22 cellular contexts compared by ENCODE assay signal in the genomic region with DNA sequence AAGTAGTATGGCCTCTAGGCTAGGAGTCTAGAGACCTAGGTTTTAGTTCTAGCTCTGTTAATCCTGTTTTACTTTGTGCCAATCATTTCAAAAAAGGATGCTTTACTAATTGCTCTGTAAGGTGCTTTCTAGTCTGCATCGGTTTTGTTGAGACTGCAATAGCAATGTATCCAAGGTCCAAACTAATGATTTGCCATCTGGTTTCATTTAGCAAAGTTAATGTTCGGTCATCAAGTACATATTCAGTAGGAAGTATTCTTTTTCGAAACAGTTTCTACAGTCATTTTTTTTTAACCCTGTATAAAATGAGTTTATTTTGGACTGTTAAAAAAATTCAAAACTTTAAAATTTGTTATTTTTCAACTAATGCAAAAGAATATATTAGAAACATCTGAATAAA. TPM values are rescaled to one million over a fixed set of nuclear protein-coding genes. Genes with fewer than 3 reads are reported as not detected.
DNase-seq lines count a peak whose midpoint lies in the region; ATAC-seq, FAIRE-seq and TF ChIP-seq lines count a peak whose summit lies in the region.
"Had no signal": no experiment of that assay in that cellular context is flagged by ENCODE, and none has a peak within 500 bp of the region (broad histone marks: within the 10 kb centered on the region; RNA-seq: fewer than 3 reads in every experiment).

No MANE protein-coding gene starts in this region.

- H3K9me3 ChIP-seq in SK-N-SH = no peaks in the 10 kb centered on the region
- no peaks in the 10 kb centered on the region for H3K9me3 ChIP-seq in Peyer's patch
- H3K9me3 ChIP-seq in transverse colon = no peaks in the 10 kb centered on the region
- H3K9me3 ChIP-seq: HAP-1 had no signal

- H3K27ac Mint-ChIP-seq in mesothelial cell of epicardium = no peak overlapping the region
- H3K27ac Mint-ChIP-seq: B cell had no signal

- FAIRE-seq in islet of Langerhans (lab: Jason Lieb, UNC) = peak; percentile 94
- FAIRE-seq: D721Med, G401.6, GM19239, H1 had no signal

- H3K4me1 ChIP-seq in SK-N-SH (ENCODE audit: control insufficient read depth in 1 of 2, insufficient read depth in 2 of 2, low read depth in 1 of 2, low read length in 1 of 2) (peaks cover 0 to 3% of the 10 kb centered on the region in 2 experiments; a peak in 1 of 4 replicates), Peyer's patch (peaks cover 0 to 19% (median 5%) of the 10 kb centered on the region in 4 donors), transverse colon (peaks cover 0 to 25% (median 10%) of the 10 kb centered on the region in 4 donors)

- H3K4me1 Mint-ChIP-seq in mesothelial cell of epicardium = peaks cover 3% of the 10 kb centered on the region

- H3K27ac ChIP-seq in SK-N-SH (ENCODE audit: low read depth in 2 of 2, low read length in 1 of 2) (no peak overlapping the region), Peyer's patch (no peak overlapping the region), transverse colon (no peak overlapping the region)
- H3K27ac ChIP-seq: 22Rv1 had no signal

- H3K27me3 ChIP-seq in SK-N-SH (ENCODE audit: insufficient read depth) (no peaks in the 10 kb centered on the region), Peyer's patch (no peaks in the 10 kb centered on the region), transverse colon (no peaks in the 10 kb centered on the region)

- TF ChIP-seq RAD21 in SK-N-SH (IDR thresholded peaks at IDR 0.05; ENCODE audit: low read length) = no peak

- H3K9ac ChIP-seq in SK-N-SH = no peak overlapping the region

- WGBS in SK-N-SH (ENCODE audit: low lambda C conversion rate) = 45% methylated on average over 3 of the region's 3 CpGs
- WGBS in transverse colon (ENCODE audit: low coverage in 1 of 2), 2 donors = 73 to 83% methylated on average over 3 of the region's 3 CpGs

- H3K27me3 Mint-ChIP-seq in mesothelial cell of epicardium (ENCODE audit: low read depth) = no peaks in the 10 kb centered on the region
- H3K27me3 Mint-ChIP-seq: B cell had no signal

- H3F3A ChIP-seq in SK-N-SH (replicated peaks; ENCODE audit: insufficient read depth) = peaks cover 15% of the 10 kb centered on the region

- POLR2A ChIA-PET in SK-N-SH (lab: Yijun Ruan, JAX) = no interaction called here

- H3K4me2 ChIP-seq in SK-N-SH = no peak overlapping the region

- CTCF ChIA-PET in SK-N-SH (lab: Yijun Ruan, JAX) = no interaction called here

- H3K9me3 Mint-ChIP-seq in mesothelial cell of epicardium = no peaks in the 10 kb centered on the region
- H3K9me3 Mint-ChIP-seq: CD8-positive, alpha-beta T cell had no signal

- in situ Hi-C loops in transverse colon (cut with MboI; ENCODE audit: low pct_ligation_motif_present in 1 of 4, low pct_unique_long_range_greater_than_20kb in 1 of 4, low sequenced_read_pairs in 3 of 4) = no loop called here

- TF ChIP-seq CTCF in SK-N-SH (IDR thresholded peaks at IDR 0.05) (no peak), Peyer's patch (IDR thresholded peaks at IDR 0.05) (no peak), mesothelial cell of epicardium (IDR thresholded peaks at IDR 0.05; ENCODE audit: unreplicated experiment) (no peak), transverse colon (IDR thresholded peaks at IDR 0.05) (no peak)

- ATAC-seq in SK-N-SH treated with all-trans-retinoic acid at 6 μM for 48 hours = no peak
- ATAC-seq: CD8-positive, alpha-beta T cell had no signal

- TF ChIP-seq EP300 in SK-N-SH (IDR thresholded peaks at IDR 0.05; ENCODE audit: borderline replicate concordance in 1 of 2, low read depth in 1 of 2, low read length in 1 of 2) (no peak), transverse colon (IDR thresholded peaks at IDR 0.05; ENCODE audit: low read depth) (no peak)

- no peaks in the 10 kb centered on the region for H3K9me2 ChIP-seq in SK-N-SH

- intact Hi-C loops in transverse colon (cut with DNase I; ENCODE audit: low total_unique reads) = no loop called here

- no peaks in the 10 kb centered on the region for H3K36me3 ChIP-seq in SK-N-SH (replicated peaks in 1 of 2; ENCODE audit: control insufficient read depth in 1 of 2, insufficient read depth in 2 of 2, low read length in 1 of 2)
- H3K36me3 ChIP-seq in Peyer's patch = no peaks in the 10 kb centered on the region
- no peaks in the 10 kb centered on the region for H3K36me3 ChIP-seq in transverse colon
- H3K36me3 ChIP-seq: HAP-1 had no signal

- no peak overlapping the region for H3K4me3 Mint-ChIP-seq in mesothelial cell of epicardium
- H3K4me3 Mint-ChIP-seq: B cell; CD8-positive, alpha-beta T cell had no signal

- no peak for TF ChIP-seq POLR2A in Peyer's patch (IDR thresholded peaks at IDR 0.05)
- TF ChIP-seq POLR2A in transverse colon (IDR thresholded peaks at IDR 0.05) = no peak

- no peak for DNase-seq in SK-N-SH
- DNase-seq in fibroblast of gingiva (ENCODE audit: low read depth) = peak; percentile 52
- DNase-seq in midbrain (lab: John Stamatoyannopoulos, UW) = no peak
- DNase-seq in Peyer's patch = no peak
- DNase-seq in mesothelial cell of epicardium (ENCODE audit: low spot score in 2 of 2, unreplicated experiment in 2 of 2) = no peak
- no peak for DNase-seq in transverse colon
- DNase-seq: C1 segment of cervical spinal cord; CD8-positive, alpha-beta T cell; COR-L47; DMS153; DMS79 treated with DMSO at 0.1 percent for 48 hours; EL; IMR-90 had no signal

- H4K20me1 ChIP-seq in SK-N-SH (ENCODE audit: insufficient read depth) = no peaks in the 10 kb centered on the region

- H3K4me3 ChIP-seq in SK-N-SH (ENCODE audit: low read depth in 2 of 2, low read length in 1 of 2) (no peak overlapping the region), Peyer's patch (no peak overlapping the region), transverse colon (no peak overlapping the region)
- H3K4me3 ChIP-seq: HAP-1 had no signal

- peaks cover 11% of the 10 kb centered on the region for H3K36me3 Mint-ChIP-seq in mesothelial cell of epicardium

- H2AFZ ChIP-seq in SK-N-SH (ENCODE audit: low read depth) = no peak overlapping the region

- no peaks in the 10 kb centered on the region; the same call in 1 of the 2 replicates for H3K79me2 ChIP-seq in SK-N-SH (ENCODE audit: insufficient read depth)

TF ChIP-seq in SK-N-SH, 30 proteins besides CTCF, POLR2A, EP300 and RAD21:
- TF ChIP-seq, protein P1, sequence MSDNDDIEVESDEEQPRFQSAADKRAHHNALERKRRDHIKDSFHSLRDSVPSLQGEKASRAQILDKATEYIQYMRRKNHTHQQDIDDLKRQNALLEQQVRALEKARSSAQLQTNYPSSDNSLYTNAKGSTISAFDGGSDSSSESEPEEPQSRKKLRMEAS (IDR thresholded peaks at IDR 0.05; ENCODE audit: low read depth) = no peak
- TF ChIP-seq ELF1 (IDR thresholded peaks at IDR 0.05) = no peak
- TF ChIP-seq TCF12 (IDR thresholded peaks at IDR 0.05) = 0 out of 2 replicates have a peak, but pooled peaks have one; percentile 15

TF ChIP-seq in SK-N-SH treated with all-trans-retinoic acid at 6 μM for 48 hours, 23 proteins besides CTCF, POLR2A, EP300 and RAD21:
- TF ChIP-seq ZNF565 (CRISPR knock-in tag; conservative IDR thresholded peaks at IDR 0.05; ENCODE audit: low read depth) (no peak), ZFP30 (CRISPR knock-in tag; IDR thresholded peaks at IDR 0.05) (no peak), ESRRG (CRISPR knock-in tag; IDR thresholded peaks at IDR 0.05) (no peak), ISL1 (CRISPR knock-in tag; IDR thresholded peaks at IDR 0.05) (no peak), PPARA (CRISPR knock-in tag; IDR thresholded peaks at IDR 0.05; ENCODE audit: borderline replicate concordance) (no peak), CSDC2 (CRISPR knock-in tag; IDR thresholded peaks at IDR 0.05) (no peak)
- TF ChIP-seq, protein P2, sequence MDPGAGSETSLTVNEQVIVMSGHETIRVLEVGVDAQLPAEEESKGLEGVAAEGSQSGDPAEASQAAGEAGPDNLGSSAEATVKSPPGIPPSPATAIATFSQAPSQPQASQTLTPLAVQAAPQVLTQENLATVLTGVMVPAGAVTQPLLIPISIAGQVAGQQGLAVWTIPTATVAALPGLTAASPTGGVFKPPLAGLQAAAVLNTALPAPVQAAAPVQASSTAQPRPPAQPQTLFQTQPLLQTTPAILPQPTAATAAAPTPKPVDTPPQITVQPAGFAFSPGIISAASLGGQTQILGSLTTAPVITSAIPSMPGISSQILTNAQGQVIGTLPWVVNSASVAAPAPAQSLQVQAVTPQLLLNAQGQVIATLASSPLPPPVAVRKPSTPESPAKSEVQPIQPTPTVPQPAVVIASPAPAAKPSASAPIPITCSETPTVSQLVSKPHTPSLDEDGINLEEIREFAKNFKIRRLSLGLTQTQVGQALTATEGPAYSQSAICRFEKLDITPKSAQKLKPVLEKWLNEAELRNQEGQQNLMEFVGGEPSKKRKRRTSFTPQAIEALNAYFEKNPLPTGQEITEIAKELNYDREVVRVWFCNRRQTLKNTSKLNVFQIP (CRISPR knock-in tag; IDR thresholded peaks at IDR 0.05; ENCODE audit: borderline replicate concordance, low read depth) = no peak
- TF ChIP-seq, protein P3, sequence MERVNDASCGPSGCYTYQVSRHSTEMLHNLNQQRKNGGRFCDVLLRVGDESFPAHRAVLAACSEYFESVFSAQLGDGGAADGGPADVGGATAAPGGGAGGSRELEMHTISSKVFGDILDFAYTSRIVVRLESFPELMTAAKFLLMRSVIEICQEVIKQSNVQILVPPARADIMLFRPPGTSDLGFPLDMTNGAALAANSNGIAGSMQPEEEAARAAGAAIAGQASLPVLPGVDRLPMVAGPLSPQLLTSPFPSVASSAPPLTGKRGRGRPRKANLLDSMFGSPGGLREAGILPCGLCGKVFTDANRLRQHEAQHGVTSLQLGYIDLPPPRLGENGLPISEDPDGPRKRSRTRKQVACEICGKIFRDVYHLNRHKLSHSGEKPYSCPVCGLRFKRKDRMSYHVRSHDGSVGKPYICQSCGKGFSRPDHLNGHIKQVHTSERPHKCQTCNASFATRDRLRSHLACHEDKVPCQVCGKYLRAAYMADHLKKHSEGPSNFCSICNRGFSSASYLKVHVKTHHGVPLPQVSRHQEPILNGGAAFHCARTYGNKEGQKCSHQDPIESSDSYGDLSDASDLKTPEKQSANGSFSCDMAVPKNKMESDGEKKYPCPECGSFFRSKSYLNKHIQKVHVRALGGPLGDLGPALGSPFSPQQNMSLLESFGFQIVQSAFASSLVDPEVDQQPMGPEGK (CRISPR knock-in tag; IDR thresholded peaks at IDR 0.05; ENCODE audit: borderline replicate concordance) = no peak
TF ChIP-seq in SK-N-SH treated with all-trans-retinoic acid at 6 μM for 48 hours: peak in this region for 0.

RNA-seq across cellular contexts. Expression of a gene that starts 2.0 kb away (rescaled TPM):
- polyA plus RNA-seq in SK-N-SH (2012; rRNA removed) = 19.0 TPM in 2 replicates
- 16.7 and 22.0 TPM in 2 replicates for polyA plus RNA-seq in SK-N-SH (2012; cell fraction: cytosol; rRNA removed)
- polyA plus RNA-seq in SK-N-SH (2012; cell fraction: nucleus; rRNA removed) = 17.6 and 19.7 TPM in 2 replicates
- total RNA-seq in Peyer's patch (10 to 100 TPM; 33.4 to 61.9 (median 44.3) TPM), mesothelial cell of epicardium (22.1 to 26.1 TPM (median 25.4 TPM) in 3 replicates), transverse colon (10 to 100 TPM in 3 of 4 donors, 1 to 10 TPM in 1; 5.6 to 42.6 (median 30.7) TPM)

RNA-seq across cellular contexts. Expression of a gene that starts 12.6 kb away (rescaled TPM):
- 21.3 and 27.7 TPM in 2 replicates for polyA plus RNA-seq in SK-N-SH (2012; rRNA removed)
- 38.9 and 50.1 TPM in 2 replicates for polyA plus RNA-seq in SK-N-SH (2012; cell fraction: cytosol; rRNA removed)
- 7.9 and 17.5 TPM in 2 replicates for polyA plus RNA-seq in SK-N-SH (2012; cell fraction: nucleus; rRNA removed)
- total RNA-seq in Peyer's patch = 10 to 100 TPM; 31.5 to 50.6 (median 39.0) TPM
- total RNA-seq in mesothelial cell of epicardium = 79.9 to 92.2 TPM (median 88.3 TPM) in 3 replicates
- total RNA-seq in transverse colon = 10 to 100 TPM; 15.0 to 51.4 (median 24.4) TPM
